16 cellular contexts compared by ENCODE assay signal in genomic region chr20:61895686-61896057, GRCh38.
A peak's percentile ranks its signal among the peaks of the same experiment; 100 is the strongest.
DNase-seq lines count a peak whose midpoint lies in the region; ATAC-seq, FAIRE-seq and TF ChIP-seq lines count a peak whose summit lies in the region.
"Had no signal": no experiment of that assay in that cellular context is flagged by ENCODE, and none has a peak within 500 bp of the region (broad histone marks: within the 10 kb centered on the region; RNA-seq: fewer than 3 reads in every experiment).

No MANE protein-coding gene starts in this region.

- H3K9me3 ChIP-seq in right cardiac atrium (ENCODE audit: control insufficient read depth, low read length), result no peaks in the 10 kb centered on the region
- H3K9me3 ChIP-seq in right atrium auricular region, result no peaks in the 10 kb centered on the region
- H3K9me3 ChIP-seq in kidney (ENCODE audit: control insufficient read depth in 1 of 2, low read length in 2 of 2), result no peaks in the 10 kb centered on the region
- no peaks in the 10 kb centered on the region for H3K9me3 ChIP-seq in spleen
- H3K9me3 ChIP-seq: HAP-1 had no signal

- 76% methylated on average over 13 of the region's 13 CpGs for WGBS in right cardiac atrium
- WGBS in spleen, 5 donors, result 50 to 83% (median 77%) methylated on average over 2 to 13 of the region's 13 CpGs

- H3K4me1 ChIP-seq in right cardiac atrium (ENCODE audit: control insufficient read depth, insufficient read depth, low read length) (no peaks in the 10 kb centered on the region), right atrium auricular region (no peaks in the 10 kb centered on the region), kidney (ENCODE audit: control insufficient read depth in 1 of 2, insufficient read depth in 1 of 2, low read depth in 1 of 2, low read length in 2 of 2) (peaks cover 1 to 3% of the 10 kb centered on the region in 2 donors), spleen (peaks cover 2 to 14% (median 10%) of the 10 kb centered on the region in 6 donors)
- H3K4me1 ChIP-seq: HAP-1 had no signal

- peak in 1 of 2 donors; percentile 5 for ATAC-seq in right cardiac atrium
- no peak for ATAC-seq in GM21717 (IDR thresholded peaks at IDR 0.05; ENCODE audit: unreplicated experiment)

- H3K9ac ChIP-seq in kidney (ENCODE audit: low read length in 2 of 2), result no peak overlapping the region
- H3K9ac ChIP-seq: BLaER1 treated with 17β-estradiol and CSF1 and Interleukin-3, amounts not matched to agents 10 nM and 100 nM had no signal

- no peaks in the 10 kb centered on the region for H3K27me3 ChIP-seq in right cardiac atrium (ENCODE audit: control insufficient read depth, insufficient read depth)
- H3K27me3 ChIP-seq in right atrium auricular region, result no peaks in the 10 kb centered on the region
- peaks cover 0 to 30% (median 0%) of the 10 kb centered on the region in 7 donors for H3K27me3 ChIP-seq in spleen (replicated peaks in 1 of 7)
- H3K27me3 ChIP-seq: BLaER1 treated with 17β-estradiol and CSF1 and Interleukin-3, amounts not matched to agents 10 nM and 100 nM had no signal

- no peak for TF ChIP-seq POLR2A in spleen (IDR thresholded peaks at IDR 0.05)

- peak; percentile 65 for FAIRE-seq in HTR-8/SVneo (lab: Jason Lieb, UNC)
- no peak for FAIRE-seq in kidney (lab: Jason Lieb, UNC)
- FAIRE-seq: D721Med, H54 had no signal

- TF ChIP-seq CTCF in right atrium auricular region (IDR thresholded peaks at IDR 0.05) (no peak), kidney (IDR thresholded peaks at IDR 0.05; ENCODE audit: borderline replicate concordance, extremely low read depth, insufficient read depth) (no peak), spleen (IDR thresholded peaks at IDR 0.05 in 8 of 11, conservative IDR thresholded peaks at IDR 0.05 in 3 of 11) (no peak)

- no peak overlapping the region for H3K27ac ChIP-seq in right cardiac atrium (ENCODE audit: low read length)
- no peak overlapping the region for H3K27ac ChIP-seq in right atrium auricular region
- no peak overlapping the region for H3K27ac ChIP-seq in kidney (ENCODE audit: low read depth in 2 of 2, low read length in 2 of 2)
- H3K27ac ChIP-seq in spleen, result peak overlapping the region in 1 of 8 donors; percentile 28
- H3K27ac ChIP-seq: BLaER1 treated with 17β-estradiol and CSF1 and Interleukin-3, amounts not matched to agents 10 nM and 100 nM had no signal

- H3K4me3 ChIP-seq in right cardiac atrium (ENCODE audit: low read length), result no peak overlapping the region
- no peak overlapping the region for H3K4me3 ChIP-seq in right atrium auricular region
- no peak overlapping the region for H3K4me3 ChIP-seq in kidney (ENCODE audit: low read length in 2 of 2)
- H3K4me3 ChIP-seq in spleen, result no peak overlapping the region
- H3K4me3 ChIP-seq: BLaER1 treated with 17β-estradiol and CSF1 and Interleukin-3, amounts not matched to agents 10 nM and 100 nM; HAP-1 had no signal

- H3K36me3 ChIP-seq in right atrium auricular region (no peaks in the 10 kb centered on the region), kidney (ENCODE audit: control insufficient read depth in 1 of 2, insufficient read depth in 2 of 2, low read length in 2 of 2) (no peaks in the 10 kb centered on the region), spleen (no peaks in the 10 kb centered on the region)
- H3K36me3 ChIP-seq: BLaER1 treated with 17β-estradiol and CSF1 and Interleukin-3, amounts not matched to agents 10 nM and 100 nM; HAP-1 had no signal

- intact Hi-C loops in right cardiac atrium (cut with DNase I) (loop anchor here in 1 of 4 donors (5.0 kb wide), 1 partner anchor 1683 kb away; no protein-coding TSS in a partner anchor), kidney (cut with DNase I) (no loop called here), spleen (cut with DNase I; ENCODE audit: low total_unique reads) (no loop called here)

- DNase-seq in right cardiac atrium, result peak; percentile 5 to 46 (median 34)
- DNase-seq in right atrium auricular region (ENCODE audit: low spot score), result no peak
- no peak for DNase-seq in HTR-8/SVneo (ENCODE audit: insufficient read length, low spot score)
- DNase-seq in kidney, result peak; percentile 60
- peak; percentile 50 for DNase-seq in spleen
- DNase-seq in HK-2 (ENCODE audit: unreplicated experiment), result no peak
- DNase-seq in GM03348 (ENCODE audit: low spot score), result no peak
- DNase-seq: CD8-positive, alpha-beta memory T cell; DMS 273 treated with DMSO at 0.1 percent for 48 hours; GDM1; GOT3 had no signal

Comparison
In these comparisons a context has a peak if more than half of its experiments do, and no peak if none do; other contexts are left out.
1. DNase-seq: peak in right cardiac atrium (3 of 3), kidney (single experiment) and spleen (single experiment); none in right atrium auricular region (single experiment), HTR-8/SVneo (single experiment), HK-2 (single experiment) and GM03348 (single experiment).